24 cellular contexts compared by ENCODE assay signal in genomic region chr16:35510701-35511100, GRCh38.
"Had no signal": no experiment of that assay in that cellular context is flagged by ENCODE, and none has a peak within 500 bp of the region (broad histone marks: within the 10 kb centered on the region; RNA-seq: fewer than 3 reads in every experiment).

No MANE protein-coding gene starts in this region.

- H3K4me3 ChIP-seq: cardiac muscle cell, heart left ventricle, mucosa of descending colon, pancreas, psoas muscle, right atrium auricular region, spleen, testis, vagina had no signal

- H3K4me1 ChIP-seq: heart left ventricle, pancreas, psoas muscle, right atrium auricular region, spleen, testis, vagina had no signal

- H3K27ac ChIP-seq: cardiac muscle cell, heart left ventricle, pancreas, psoas muscle, right atrium auricular region, spleen, testis, vagina had no signal

- H3K27me3 ChIP-seq: cardiac muscle cell, pancreas, right atrium auricular region, spleen, testis, vagina had no signal

- H3K9me3 ChIP-seq: pancreas, psoas muscle, right atrium auricular region, testis, vagina had no signal

- DNase-seq: activated CD4-positive, alpha-beta T cell treated with anti-CD3 and anti-CD28 coated beads, Interleukin-2, amount 10 ng/mL, durations not matched to agents 7 days and 5 days; activated CD8-positive, alpha-beta memory T cell treated with anti-CD3 and anti-CD28 coated beads, Interleukin-2, amount 10 ng/mL, durations not matched to agents 7 days and 5 days; activated CD8-positive, alpha-beta T cell treated with anti-CD3 and anti-CD28 coated beads for 36 hours; activated gamma-delta T cell; activated naive CD4-positive, alpha-beta T cell treated with anti-CD3 and anti-CD28 coated beads, Interleukin-2, amount 50 U/mL, for 16 hours; activated naive CD8-positive, alpha-beta T cell treated with anti-CD3 and anti-CD28 coated beads, Interleukin-2, amount 50 U/mL, for 24 hours; activated T-cell treated with anti-CD3 and anti-CD28 coated beads for 4 hours; cortex of kidney; endodermal cell; heart left ventricle; islet precursor cell; left colon; mucosa of descending colon; nephron progenitor cell; pancreas; psoas muscle; spleen; stimulated activated CD4-positive, alpha-beta T cell treated with anti-CD3 and anti-CD28 coated beads, Interleukin-4, amount 100 ng/mL, for 1 hour; stimulated activated naive CD4-positive, alpha-beta T cell; testis; trophoblast cell had no signal

- ATAC-seq: activated CD8-positive, alpha-beta memory T cell treated with anti-CD3 and anti-CD28 coated beads, Interleukin-2, amount 10 ng/mL, durations not matched to agents 7 days and 5 days; activated CD8-positive, alpha-beta T cell treated with anti-CD3 and anti-CD28 coated beads for 36 hours; activated naive CD8-positive, alpha-beta T cell treated with anti-CD3 and anti-CD28 coated beads, Interleukin-2, amount 50 U/mL, for 24 hours; heart left ventricle; left colon; mucosa of descending colon; pancreas; psoas muscle had no signal

- H3K36me3 ChIP-seq: cardiac muscle cell, heart left ventricle, pancreas, right atrium auricular region, spleen, vagina had no signal
